In the genomic region with DNA sequence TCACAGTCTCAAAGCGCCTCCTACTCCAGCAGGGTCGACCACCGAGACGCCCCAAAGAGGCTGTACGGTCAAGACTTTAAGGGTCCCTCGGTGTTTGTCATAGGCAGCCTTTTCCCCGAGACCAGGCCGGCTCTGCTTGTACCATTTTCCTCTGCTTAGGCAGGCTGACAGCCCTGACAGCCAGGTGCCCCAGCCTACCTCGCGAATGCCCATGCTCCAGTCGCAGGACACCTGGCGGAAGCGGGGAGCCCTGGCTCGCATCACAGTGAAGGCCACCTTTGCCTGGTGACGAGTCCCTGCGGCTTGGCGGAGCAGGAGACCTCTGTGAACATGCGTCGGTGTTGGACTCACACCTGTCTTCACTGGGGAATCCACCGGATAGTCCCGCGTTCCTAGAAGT, we compare ENCODE assay signal across 15 cellular contexts.
"Had no signal": no experiment of that assay in that cellular context is flagged by ENCODE, and none has a peak within 500 bp of the region (broad histone marks: within the 10 kb centered on the region; RNA-seq: fewer than 3 reads in every experiment).

No MANE protein-coding gene starts in this region.

- H3K9me3 Mint-ChIP-seq: central memory CD8-positive, alpha-beta T cell had no signal

- H3K4me1 Mint-ChIP-seq: activated CD4-positive, alpha-beta memory T cell treated with anti-CD3 and anti-CD28 coated beads, Interleukin-2, amount 10 ng/mL, durations not matched to agents 7 days and 5 days had no signal

- H3K4me3 Mint-ChIP-seq: activated CD4-positive, alpha-beta memory T cell treated with anti-CD3 and anti-CD28 coated beads, Interleukin-2, amount 10 ng/mL, durations not matched to agents 7 days and 5 days; activated naive CD8-positive, alpha-beta T cell treated with anti-CD3 and anti-CD28 coated beads, Interleukin-2, amount 10 ng/mL, durations not matched to agents 7 days and 5 days; brain; central memory CD8-positive, alpha-beta T cell; dendritic cell treated with granulocyte-macrophage colony-stimulating factor and Interleukin-4, amounts not matched to agents 40 ng/mL and 50 ng/mL, for 4 days; effector memory CD8-positive, alpha-beta T cell had no signal

- ATAC-seq: effector memory CD8-positive, alpha-beta T cell; left cardiac atrium; lower lobe of right lung had no signal

- H3K36me3 ChIP-seq: lower lobe of right lung, tibial nerve had no signal

- H3K27ac Mint-ChIP-seq: activated CD4-positive, alpha-beta memory T cell treated with anti-CD3 and anti-CD28 coated beads, Interleukin-2, amount 10 ng/mL, durations not matched to agents 7 days and 5 days; activated naive CD8-positive, alpha-beta T cell treated with anti-CD3 and anti-CD28 coated beads, Interleukin-2, amount 10 ng/mL, durations not matched to agents 7 days and 5 days; brain; dendritic cell treated with granulocyte-macrophage colony-stimulating factor and Interleukin-4, amounts not matched to agents 40 ng/mL and 50 ng/mL, for 4 days; effector memory CD8-positive, alpha-beta T cell had no signal

- H3K27me3 Mint-ChIP-seq: activated CD4-positive, alpha-beta memory T cell treated with anti-CD3 and anti-CD28 coated beads, Interleukin-2, amount 10 ng/mL, durations not matched to agents 7 days and 5 days had no signal

- H3K4me3 ChIP-seq: lower lobe of right lung, SK-N-MC, tibial nerve had no signal

- DNase-seq: activated naive CD4-positive, alpha-beta T cell; activated naive CD8-positive, alpha-beta T cell treated with anti-CD3 and anti-CD28 coated beads, Interleukin-2, amount 10 ng/mL, durations not matched to agents 7 days and 5 days; effector memory CD8-positive, alpha-beta T cell; left cardiac atrium; lower lobe of right lung; midbrain; retina; stimulated activated naive CD4-positive, alpha-beta T cell; substantia nigra had no signal

- H3K36me3 Mint-ChIP-seq: activated naive CD8-positive, alpha-beta T cell treated with anti-CD3 and anti-CD28 coated beads, Interleukin-2, amount 10 ng/mL, durations not matched to agents 7 days and 5 days had no signal

- H3K27me3 ChIP-seq: tibial nerve had no signal
